In genomic region chr14:94145902-94146527, GRCh38 we compare ENCODE assay signal across 1 cellular context.
TF ChIP-seq lines count a peak whose summit lies in the region.

No MANE protein-coding gene starts in this region.

TF ChIP-seq in GM12878, 131 proteins besides CTCF, POLR2A, EP300 and RAD21:
- TF ChIP-seq SPI1 (IDR thresholded peaks at IDR 0.05; ENCODE audit: borderline replicate concordance, insufficient read depth, low read depth, low read length): peak; percentile 8; the same call in 1 of the 2 replicates
- TF ChIP-seq RAD51 (IDR thresholded peaks at IDR 0.05): no peak
- TF ChIP-seq TCF3 (IDR thresholded peaks at IDR 0.05; ENCODE audit: borderline replicate concordance, insufficient read depth, low read depth, low read length): peak; percentile 57; the same call in 1 of the 2 replicates
- TF ChIP-seq KDM1A (IDR thresholded peaks at IDR 0.05; ENCODE audit: borderline replicate concordance): no peak
- TF ChIP-seq PAX8 (IDR thresholded peaks at IDR 0.05): no peak
- TF ChIP-seq, protein P1, sequence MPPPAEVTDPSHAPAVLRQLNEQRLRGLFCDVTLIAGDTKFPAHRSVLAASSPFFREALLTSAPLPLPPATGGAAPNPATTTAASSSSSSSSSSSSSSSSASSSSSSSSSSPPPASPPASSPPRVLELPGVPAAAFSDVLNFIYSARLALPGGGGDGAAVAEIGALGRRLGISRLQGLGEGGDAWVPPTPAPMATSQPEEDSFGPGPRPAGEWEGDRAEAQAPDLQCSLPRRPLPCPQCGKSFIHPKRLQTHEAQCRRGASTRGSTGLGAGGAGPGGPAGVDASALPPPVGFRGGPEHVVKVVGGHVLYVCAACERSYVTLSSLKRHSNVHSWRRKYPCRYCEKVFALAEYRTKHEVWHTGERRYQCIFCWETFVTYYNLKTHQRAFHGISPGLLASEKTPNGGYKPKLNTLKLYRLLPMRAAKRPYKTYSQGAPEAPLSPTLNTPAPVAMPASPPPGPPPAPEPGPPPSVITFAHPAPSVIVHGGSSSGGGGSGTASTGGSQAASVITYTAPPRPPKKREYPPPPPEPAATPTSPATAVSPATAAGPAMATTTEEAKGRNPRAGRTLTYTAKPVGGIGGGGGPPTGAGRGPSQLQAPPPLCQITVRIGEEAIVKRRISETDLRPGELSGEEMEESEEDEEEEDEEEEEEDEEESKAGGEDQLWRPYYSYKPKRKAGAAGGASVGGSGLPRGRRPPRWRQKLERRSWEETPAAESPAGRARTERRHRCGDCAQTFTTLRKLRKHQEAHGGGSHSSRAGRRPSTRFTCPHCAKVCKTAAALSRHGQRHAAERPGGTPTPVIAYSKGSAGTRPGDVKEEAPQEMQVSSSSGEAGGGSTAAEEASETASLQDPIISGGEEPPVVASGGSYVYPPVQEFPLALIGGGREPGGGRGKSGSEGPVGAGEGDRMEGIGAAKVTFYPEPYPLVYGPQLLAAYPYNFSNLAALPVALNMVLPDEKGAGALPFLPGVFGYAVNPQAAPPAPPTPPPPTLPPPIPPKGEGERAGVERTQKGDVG (CRISPR knock-in tag; IDR thresholded peaks at IDR 0.05): no peak
